Comparison of ENCODE assay signal across 13 cellular contexts in genomic region chr3:46642971-46643370, GRCh38.
"Had no signal": no experiment of that assay in that cellular context is flagged by ENCODE, and none has a peak within 500 bp of the region (broad histone marks: within the 10 kb centered on the region; RNA-seq: fewer than 3 reads in every experiment).

No MANE protein-coding gene starts in this region.

- DNase-seq: activated T-cell treated with anti-CD3 and anti-CD28 coated beads, Interleukin-2, amount 50 U/mL, for 1 hour; central memory CD4-positive, alpha-beta T cell; head of caudate nucleus; hypothalamus; left ventricle myocardium superior; naive thymus-derived CD8-positive, alpha-beta T cell; stimulated activated CD4-positive, alpha-beta T cell treated with anti-CD3 and anti-CD28 coated beads, Interleukin-12 subunit alpha, Interleukin-12 subunit beta, amount 100 ng/mL, for 4 hours; stimulated activated CD4-positive, alpha-beta T cell treated with anti-CD3 and anti-CD28 coated beads, Interleukin-4, amount 100 ng/mL, for 4 hours; substantia nigra; tibial artery had no signal

- ATAC-seq: activated naive CD4-positive, alpha-beta T cell treated with anti-CD3 and anti-CD28 coated beads, Interleukin-2, amount 50 U/mL, for 72 hours; activated T-helper 17 cell treated with anti-CD3 and anti-CD28 coated beads, Interleukin-2, amount 50 U/mL, for 72 hours; gastroesophageal sphincter; left ventricle myocardium superior; naive thymus-derived CD8-positive, alpha-beta T cell had no signal
